In the genomic region with DNA sequence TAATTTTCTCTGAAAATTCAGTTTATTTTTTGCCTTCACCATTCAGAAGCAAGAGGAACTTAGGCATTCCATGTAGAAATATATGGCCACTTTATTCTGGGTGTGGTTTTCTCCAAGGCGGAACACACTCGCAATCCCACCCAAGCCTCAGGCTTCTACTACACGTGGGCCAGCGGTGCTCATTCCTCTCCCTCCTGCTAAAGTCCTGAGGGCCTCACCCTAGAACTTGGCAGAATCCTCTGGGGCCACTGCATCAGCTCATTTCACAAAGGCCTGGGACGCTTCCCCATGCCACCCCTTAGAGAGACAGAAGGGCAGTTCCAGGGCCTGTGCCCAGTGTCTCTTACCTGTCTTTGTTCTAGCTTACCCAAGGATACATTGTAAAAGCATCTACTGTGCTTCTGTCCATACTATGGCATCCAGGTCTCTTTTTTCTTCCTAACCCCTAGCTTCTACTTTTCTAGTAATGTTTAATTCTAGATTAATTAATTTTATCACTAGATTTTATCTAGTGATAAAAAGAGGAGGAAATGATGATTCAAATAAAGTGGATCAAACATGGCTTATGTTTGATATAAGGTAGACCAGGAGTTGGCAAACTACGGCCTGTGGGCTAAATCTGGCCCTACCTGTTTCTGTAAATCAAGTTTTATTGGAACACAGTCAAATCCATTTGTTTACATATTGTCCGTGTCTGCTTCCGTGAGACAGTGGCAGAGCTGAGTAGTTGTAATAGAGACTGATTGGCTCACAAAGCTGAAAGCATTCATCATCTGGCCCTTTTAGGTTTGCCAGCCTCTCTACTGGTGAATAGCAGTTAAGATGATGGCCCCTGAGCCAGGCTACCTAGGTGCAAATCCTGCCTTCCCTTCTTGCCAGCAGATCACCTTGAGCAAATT, we compare ENCODE assay signal across 15 cellular contexts. TPM values are rescaled to one million over a fixed set of nuclear protein-coding genes. Genes with fewer than 3 reads are reported as not detected.
DNase-seq lines count a peak whose midpoint lies in the region; ATAC-seq, FAIRE-seq and TF ChIP-seq lines count a peak whose summit lies in the region.
"Had no signal": no experiment of that assay in that cellular context is flagged by ENCODE, and none has a peak within 500 bp of the region (broad histone marks: within the 10 kb centered on the region; RNA-seq: fewer than 3 reads in every experiment).

No MANE protein-coding gene starts in this region.

- no peak for TF ChIP-seq POLR2A in K562 (conservative IDR thresholded peaks at IDR 0.05)

- no peaks in the 10 kb centered on the region for H3K27me3 ChIP-seq in K562 (ENCODE audit: control insufficient read depth in 2 of 2, insufficient read depth in 2 of 2, low read length in 2 of 2)
- H3K27me3 ChIP-seq: BLaER1 treated with 17β-estradiol and CSF1 and Interleukin-3, amounts not matched to agents 10 nM and 100 nM; esophagus muscularis mucosa had no signal

- 86% methylated on average over 8 of the region's 8 CpGs for WGBS in K562 (ENCODE audit: insufficient coverage, low coverage, missing lambda C conversion rate)

- CTCF ChIA-PET in K562 (lab: Yijun Ruan, JAX; ENCODE audit: low intra/inter-chr PET ratio), result no interaction called here

- no peaks in the 10 kb centered on the region for H4K20me1 ChIP-seq in K562 (replicated peaks; ENCODE audit: control insufficient read depth, insufficient read depth, low read length)

- intact Hi-C loops in K562 (cut with micrococcal nuclease) (no loop called here), mucosa of descending colon (cut with DNase I, micrococcal nuclease) (no loop called here)

- no peak overlapping the region for H2AFZ ChIP-seq in K562 (ENCODE audit: low read depth, low read length)

- H3K4me3 ChIP-seq in K562, result no peak overlapping the region
- H3K4me3 ChIP-seq in mucosa of descending colon, result no peak overlapping the region
- H3K4me3 ChIP-seq: BLaER1 treated with 17β-estradiol and CSF1 and Interleukin-3, amounts not matched to agents 10 nM and 100 nM; esophagus muscularis mucosa; left ventricle myocardium inferior had no signal

- DNase-seq in DMS79 (lab: John Stamatoyannopoulos, UW) (peak; percentile 51), NCI-H2029 (lab: John Stamatoyannopoulos, UW) (peak; percentile 95), K562 (ENCODE audit: extremely low read depth in 1 of 4, low spot score in 3 of 4) (no peak), mucosa of descending colon (peak; percentile 33 to 53 (median 52)), NCI-H187 treated with DMSO at 0.1 percent for 48 hours (lab: John Stamatoyannopoulos, UW) (no peak)
- DNase-seq: activated CD4-positive, alpha-beta T cell treated with anti-CD3 and anti-CD28 coated beads, Interleukin-2, amount 50 U/mL, for 1 hour; activated T-cell treated with anti-CD3 and anti-CD28 coated beads, Interleukin-2, amount 50 U/mL, for 4 hours; cerebellar nuclear complex; left ventricle myocardium inferior; naive thymus-derived CD8-positive, alpha-beta T cell had no signal

- POLR2A ChIA-PET in K562 (lab: Yijun Ruan, JAX), result interaction anchor here (1.0 kb wide), 1 partner anchor 14 kb away, joined by 3 read pairs; no protein-coding TSS in a partner anchor

- TF ChIP-seq CTCF in K562 (IDR thresholded peaks at IDR 0.05 in 2 of 3, conservative IDR thresholded peaks at IDR 0.05 in 1 of 3; ENCODE audit: insufficient read depth in 2 of 3, low read depth in 1 of 3, low read length in 3 of 3), result no peak
- TF ChIP-seq CTCF in mucosa of descending colon (IDR thresholded peaks at IDR 0.05), result no peak

- no peaks in the 10 kb centered on the region for H3K9me1 ChIP-seq in K562 (ENCODE audit: control insufficient read depth, insufficient read depth, low read length)

- no TSS peak for BruUV-seq in K562 (replicated peaks; lab: Mats Ljungman, UMichigan)

- FAIRE-seq in K562 (lab: Jason Lieb, UNC), result no peak

- no peaks in the 10 kb centered on the region for H3K79me2 ChIP-seq in K562 (ENCODE audit: control insufficient read depth, insufficient read depth, low read length)

- in situ Hi-C loops in K562 (cut with MboI), result no loop called here

- ATAC-seq in K562, result no peak
- peak; percentile 97 for ATAC-seq in mucosa of descending colon
- no peak for ATAC-seq in HG03520 (IDR thresholded peaks at IDR 0.05; ENCODE audit: unreplicated experiment)
- no peak for ATAC-seq in GM18907 (IDR thresholded peaks at IDR 0.05; ENCODE audit: unreplicated experiment)
- ATAC-seq: activated T-cell treated with anti-CD3 and anti-CD28 coated beads, Interleukin-2, amount 50 U/mL, for 4 hours; naive thymus-derived CD8-positive, alpha-beta T cell; Right ventricle myocardium inferior had no signal

- H3K9ac ChIP-seq in K562 (ENCODE audit: insufficient read depth in 1 of 2, low read depth in 2 of 2, low read length in 2 of 2), result no peak overlapping the region
- H3K9ac ChIP-seq: BLaER1 treated with 17β-estradiol and CSF1 and Interleukin-3, amounts not matched to agents 10 nM and 100 nM had no signal

- no peak overlapping the region for H3K27ac ChIP-seq in K562 (ENCODE audit: extremely low read depth, low read depth, low read length)
- H3K27ac ChIP-seq: BLaER1 treated with 17β-estradiol and CSF1 and Interleukin-3, amounts not matched to agents 10 nM and 100 nM; esophagus muscularis mucosa; left ventricle myocardium inferior had no signal

- H3K4me1 ChIP-seq in K562 (replicated peaks in 1 of 2; ENCODE audit: control insufficient read depth in 2 of 2, insufficient read depth in 2 of 2, low read length in 2 of 2) (no peaks in the 10 kb centered on the region), mucosa of descending colon (ENCODE audit: low read depth) (no peaks in the 10 kb centered on the region)
- H3K4me1 ChIP-seq: left ventricle myocardium inferior had no signal

- TF ChIP-seq EP300 in K562 (IDR thresholded peaks at IDR 0.05; ENCODE audit: low read length), result no peak

- TF ChIP-seq RAD21 in K562 (CRISPR knock-in tag; conservative IDR thresholded peaks at IDR 0.05 in 1 of 2, IDR thresholded peaks at IDR 0.05 in 1 of 2), result no peak

- no peaks in the 10 kb centered on the region for H3K9me3 ChIP-seq in K562 (replicated peaks; ENCODE audit: control insufficient read depth, insufficient read depth, low read depth, low read length)
- H3K9me3 ChIP-seq in mucosa of descending colon, result no peaks in the 10 kb centered on the region
- H3K9me3 ChIP-seq: BLaER1 treated with 17β-estradiol and CSF1 and Interleukin-3, amounts not matched to agents 10 nM and 100 nM; esophagus muscularis mucosa; left ventricle myocardium inferior had no signal

- H3K36me3 ChIP-seq in K562 (ENCODE audit: control insufficient read depth, insufficient read depth, low read length), result peaks cover 55% of the 10 kb centered on the region
- H3K36me3 ChIP-seq in mucosa of descending colon (ENCODE audit: low read depth), result no peaks in the 10 kb centered on the region

- H3K4me2 ChIP-seq in K562 (ENCODE audit: insufficient read depth, low read length), result no peak overlapping the region
- H3K4me2 ChIP-seq: BLaER1 treated with 17β-estradiol and CSF1 and Interleukin-3, amounts not matched to agents 10 nM and 100 nM had no signal

TF ChIP-seq in K562, 482 proteins besides CTCF, POLR2A, EP300 and RAD21:
- TF ChIP-seq JUN (IDR thresholded peaks at IDR 0.05; ENCODE audit: borderline replicate concordance, low read depth, low read length) (no peak), JUN (CRISPR knock-in tag; IDR thresholded peaks at IDR 0.05; ENCODE audit: borderline replicate concordance) (no peak), ZNF146 (CRISPR knock-in tag; IDR thresholded peaks at IDR 0.05; ENCODE audit: unreplicated experiment) (no peak), ATF1 (CRISPR knock-in tag; IDR thresholded peaks at IDR 0.05) (0 out of 2 replicates have a peak, but pooled peaks have one; percentile 5), ATF1 (tag; IDR thresholded peaks at IDR 0.05) (no peak), PRPF4 (IDR thresholded peaks at IDR 0.05; ENCODE audit: insufficient read depth, low read depth, low read length, poor library complexity, severe bottlenecking) (no peak), HDAC8 (tag; IDR thresholded peaks at IDR 0.05) (no peak)

RNA-seq across cellular contexts. Expression of a gene that starts 29.8 kb away (rescaled TPM):
- 71.4 and 116 TPM in 2 replicates for total RNA-seq in K562 (2011; cell fraction: chromatin; rRNA removed; ENCODE audit: low replicate concordance)
- total RNA-seq in K562 (2011; cell fraction: nucleolus; rRNA removed), result 42.0 and 51.1 TPM in 2 replicates
- total RNA-seq in K562 (2011; cell fraction: nucleoplasm; rRNA removed), result 50.7 and 70.1 TPM in 2 replicates
- total RNA-seq in K562 (2014; rRNA removed) (34.8 and 37.7 TPM in 2 replicates), K562 (2014; rRNA removed; fragmentation: Illumina TruSeq; extraction: Trizol) (39.6 and 43.7 TPM in 2 replicates), K562 (2015; rRNA removed; fragmentation: Illumina TruSeq; extraction: Trizol) (37.7 and 39.0 TPM in 2 replicates), K562 (2021) (48.5 and 51.9 TPM in 2 replicates), mucosa of descending colon (10 to 100 TPM; 22.2 to 32.3 (median 23.8) TPM)
- polyA plus RNA-seq in K562 (2011; rRNA removed) (34.9 and 39.7 TPM in 2 replicates), K562 (2014; fragmentation: Illumina TruSeq; extraction: Trizol) (37.1 and 42.5 TPM in 2 replicates), K562 (2014; fragmentation: Nextera tagmentation; extraction: Ambion mirVana) (1 to 10 TPM; 4.9 to 8.4 TPM), K562 (2014; rRNA removed) (22.1 and 28.2 TPM in 2 replicates)
- polyA plus RNA-seq in K562 (2011; cell fraction: cytosol; rRNA removed), result 28.8 and 29.8 TPM in 2 replicates
- 58.3 and 84.7 TPM in 2 replicates for polyA plus RNA-seq in K562 (2011; cell fraction: nucleus; rRNA removed)
- polyA plus RNA-seq in K562 (2012), result 19.9 and 25.8 TPM in 2 replicates
- polyA minus RNA-seq in K562 (2011; rRNA and poly(A)+ RNA removed), result 93.8 and 106 TPM in 2 replicates
- polyA minus RNA-seq in K562 (2011; cell fraction: cytosol; rRNA and poly(A)+ RNA removed), result 27.2 and 27.3 TPM in 2 replicates
- 47.8 and 66.4 TPM in 2 replicates for polyA minus RNA-seq in K562 (2011; cell fraction: nucleus; rRNA and poly(A)+ RNA removed)

Comparison
In these comparisons a context has a peak if more than half of its experiments do, and no peak if none do; other contexts are left out.
1. DNase-seq: peak in DMS79 (single experiment), NCI-H2029 (single experiment) and mucosa of descending colon (3 of 3); none in K562 (0 of 4) and NCI-H187 treated with DMSO at 0.1 percent for 48 hours (single experiment).